21 cellular contexts compared by ENCODE assay signal in the genomic region with DNA sequence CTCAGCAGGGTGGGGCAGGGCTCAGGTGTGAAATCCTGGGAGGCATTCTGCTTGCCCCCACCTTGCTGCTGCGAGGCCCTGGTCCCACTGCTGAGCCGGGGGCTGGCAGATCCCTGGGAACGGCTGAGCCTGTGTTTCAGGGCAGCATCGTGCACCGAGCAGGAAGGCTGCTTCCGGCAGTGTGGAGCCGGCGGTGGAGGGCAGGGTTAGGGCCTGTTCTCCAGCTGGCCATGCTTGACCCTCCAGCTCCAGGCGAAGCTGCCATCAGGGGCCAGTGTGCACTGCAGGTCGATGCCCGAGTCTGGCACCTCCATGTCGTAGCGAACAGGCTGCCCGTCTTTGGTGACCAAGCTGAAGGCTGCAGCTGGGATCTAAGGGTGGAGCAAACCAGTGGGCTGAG. TPM values are rescaled to one million over a fixed set of nuclear protein-coding genes. Genes with fewer than 3 reads are reported as not detected.
DNase-seq lines count a peak whose midpoint lies in the region; ATAC-seq and TF ChIP-seq lines count a peak whose summit lies in the region.
"Had no signal": no experiment of that assay in that cellular context is flagged by ENCODE, and none has a peak within 500 bp of the region (broad histone marks: within the 10 kb centered on the region; RNA-seq: fewer than 3 reads in every experiment).

No MANE protein-coding gene starts in this region.

- peaks cover 60% of the 10 kb centered on the region for H3K36me3 ChIP-seq in left ventricle myocardium inferior
- H3K36me3 ChIP-seq in right atrium auricular region, result peaks cover 62% of the 10 kb centered on the region
- peaks cover 17 to 71% of the 10 kb centered on the region in 2 donors for H3K36me3 ChIP-seq in psoas muscle (ENCODE audit: insufficient read depth in 1 of 2, low read depth in 1 of 2)

- H3K4me1 Mint-ChIP-seq in activated B cell treated with CpG ODN at 0.5 μM for 24 hours, result peaks cover 17% of the 10 kb centered on the region

- intact Hi-C loops in left ventricle myocardium inferior (cut with micrococcal nuclease) (no loop called here), activated B cell treated with CpG ODN at 0.5 μM for 24 hours (cut with micrococcal nuclease) (no loop called here), psoas muscle (cut with DNase I) (loop anchor here (5.0 to 10.0 kb wide), 2 partner anchors 50 to 118 kb away; a partner anchor contains a TSS)

- H3K9me3 Mint-ChIP-seq in activated B cell treated with CpG ODN at 0.5 μM for 24 hours, result no peaks in the 10 kb centered on the region
- H3K9me3 Mint-ChIP-seq: CD4-positive, CD25-positive, alpha-beta regulatory T cell had no signal

- TF ChIP-seq CTCF in left ventricle myocardium inferior (IDR thresholded peaks at IDR 0.05; ENCODE audit: borderline replicate concordance) (no peak), right atrium auricular region (IDR thresholded peaks at IDR 0.05) (no peak), activated B cell treated with CpG ODN at 0.5 μM for 24 hours (IDR thresholded peaks at IDR 0.05) (no peak), psoas muscle (IDR thresholded peaks at IDR 0.05) (no peak)

- CTCF ChIA-PET in activated B cell treated with CpG ODN at 0.5 μM for 24 hours (lab: Charles Lee), result interaction anchor here (8.1 kb wide), 1 partner anchor 45 kb away, joined by 60 read pairs; no protein-coding TSS in a partner anchor

- H3K4me1 ChIP-seq in left ventricle myocardium inferior (peaks cover 56% of the 10 kb centered on the region), right atrium auricular region (peaks cover 0 to 39% of the 10 kb centered on the region in 2 donors), psoas muscle (peaks cover 71% of the 10 kb centered on the region)
- H3K4me1 ChIP-seq: SJCRH30 had no signal

- DNase-seq in left ventricle myocardium inferior, result no peak
- no peak for DNase-seq in right atrium auricular region (ENCODE audit: low spot score)
- DNase-seq in activated B cell treated with CpG ODN at 0.5 μM for 24 hours, result no peak
- DNase-seq in psoas muscle, result no peak
- DNase-seq in A172 (ENCODE audit: low spot score), result no peak
- no peak for DNase-seq in HPDE6-E6E7 (ENCODE audit: extremely low spot score)
- no peak for DNase-seq in effector CD4-positive, alpha-beta T cell
- DNase-seq: CD4-positive, CD25-positive, alpha-beta regulatory T cell; EL; GF-D8; MG63; NCI-H187; NCI-H510A treated with DMSO at 0.1 percent for 48 hours; NCI-H774; NK-92 treated with Interleukin-12 subunit alpha and Interleukin-12 subunit beta, amount 100 ng/mL, for 24 hours; SJCRH30 had no signal

- ATAC-seq in activated B cell treated with CpG ODN at 0.5 μM for 24 hours (ENCODE audit: low read depth), result no peak
- ATAC-seq in psoas muscle, result no peak
- no peak for ATAC-seq in HG02623 (IDR thresholded peaks at IDR 0.05; ENCODE audit: unreplicated experiment)
- ATAC-seq: HCT116 had no signal

- WGBS in psoas muscle, 3 donors, result 80 to 94% (median 80%) methylated on average over 13 to 14 of the region's 14 CpGs

- H3K27ac Mint-ChIP-seq in activated B cell treated with CpG ODN at 0.5 μM for 24 hours, result peak overlapping the region; percentile 18

- no peak overlapping the region for H3K4me3 ChIP-seq in left ventricle myocardium inferior
- no peak overlapping the region for H3K4me3 ChIP-seq in right atrium auricular region
- no peak overlapping the region for H3K4me3 ChIP-seq in psoas muscle
- H3K4me3 ChIP-seq: A549, MG63, SJCRH30 had no signal

- H3K4me3 Mint-ChIP-seq in activated B cell treated with CpG ODN at 0.5 μM for 24 hours, result no peak overlapping the region
- H3K4me3 Mint-ChIP-seq: B cell had no signal

- POLR2A ChIA-PET in activated B cell treated with CpG ODN at 0.5 μM for 24 hours (lab: Charles Lee), result interaction anchor here (0.6 to 1.8 kb wide), 2 partner anchors 38 to 106 kb away, joined by 3 to 5 read pairs; no protein-coding TSS in a partner anchor

- H3K36me3 Mint-ChIP-seq in activated B cell treated with CpG ODN at 0.5 μM for 24 hours (ENCODE audit: low read depth), result peaks cover 62% of the 10 kb centered on the region

- H3K27ac ChIP-seq in left ventricle myocardium inferior (replicated peaks) (peak overlapping the region; percentile 78), right atrium auricular region (no peak overlapping the region), psoas muscle (peak overlapping the region; percentile 39)
- H3K27ac ChIP-seq: SJCRH30 had no signal

- H3K9me3 ChIP-seq in left ventricle myocardium inferior (replicated peaks) (no peaks in the 10 kb centered on the region), right atrium auricular region (no peaks in the 10 kb centered on the region), psoas muscle (no peaks in the 10 kb centered on the region)
- H3K9me3 ChIP-seq: A549, MG63, SJCRH30 had no signal

- no peaks in the 10 kb centered on the region for H3K27me3 Mint-ChIP-seq in activated B cell treated with CpG ODN at 0.5 μM for 24 hours
- H3K27me3 Mint-ChIP-seq: B cell; CD4-positive, CD25-positive, alpha-beta regulatory T cell had no signal

- H3K27me3 ChIP-seq in left ventricle myocardium inferior (ENCODE audit: low read depth) (no peaks in the 10 kb centered on the region), right atrium auricular region (no peaks in the 10 kb centered on the region), psoas muscle (ENCODE audit: insufficient read depth in 3 of 3, low read length in 2 of 3) (no peaks in the 10 kb centered on the region)
- H3K27me3 ChIP-seq: MG63, SJCRH30 had no signal

RNA-seq across cellular contexts. Expression of a gene that starts 2.5 kb away (rescaled TPM):
- total RNA-seq in left ventricle myocardium inferior (not detected), right atrium auricular region (not detected), activated B cell treated with CpG ODN at 0.5 μM for 24 hours (0.27 and 0.39 TPM in 2 replicates), psoas muscle (under 1 TPM in 1 of 4 donors, not detected in 3; 0.11 TPM)
- polyA plus RNA-seq in psoas muscle, result not detected
- total RNA-seq in A172 (2014; rRNA removed; shearing (Covaris generic)), result not detected in 2 replicates
- total RNA-seq: H1 had no signal

RNA-seq across cellular contexts. Expression of a gene that starts 42.7 kb away (rescaled TPM):
- 8.7 TPM for total RNA-seq in left ventricle myocardium inferior
- 10 to 100 TPM in 1 of 2 donors, 1 to 10 TPM in 1; 7.6 to 13.6 TPM for total RNA-seq in right atrium auricular region
- total RNA-seq in activated B cell treated with CpG ODN at 0.5 μM for 24 hours, result 310 and 351 TPM in 2 replicates
- total RNA-seq in psoas muscle, result 1 to 10 TPM; 5.4 to 6.5 (median 6.0) TPM
- polyA plus RNA-seq in psoas muscle, result 1 to 10 TPM; 1.8 to 2.4 (median 2.3) TPM
- total RNA-seq in A172 (2014; rRNA removed; shearing (Covaris generic)), result 36.3 and 44.8 TPM in 2 replicates

RNA-seq across cellular contexts. Expression of a gene that starts 52.4 kb away (rescaled TPM):
- total RNA-seq in left ventricle myocardium inferior, result 14.8 TPM
- total RNA-seq in right atrium auricular region, result 10 to 100 TPM in 1 of 2 donors, 1 to 10 TPM in 1; 8.2 to 10.6 TPM
- 81.2 and 88.6 TPM in 2 replicates for total RNA-seq in activated B cell treated with CpG ODN at 0.5 μM for 24 hours
- 10 to 100 TPM; 21.8 to 53.5 (median 30.1) TPM for total RNA-seq in psoas muscle
- polyA plus RNA-seq in psoas muscle, result 10 to 100 TPM; 12.4 to 28.1 (median 24.6) TPM
- total RNA-seq in A172 (2014; rRNA removed; shearing (Covaris generic)), result 24.8 and 35.5 TPM in 2 replicates

Comparison
In these comparisons a context has a peak if more than half of its experiments do, and no peak if none do; other contexts are left out.
1. H3K27ac ChIP-seq: peak in left ventricle myocardium inferior (single experiment) and psoas muscle (single experiment); none in right atrium auricular region (0 of 2).
2. intact Hi-C loops: an anchor here in psoas muscle (5.0 to 10.0 kb wide); none called in left ventricle myocardium inferior and activated B cell treated with CpG ODN at 0.5 μM for 24 hours.